Comparison of ENCODE assay signal across 8 cellular contexts in genomic region chr3:30199096-30199734, GRCh38.
DNase-seq lines count a peak whose midpoint lies in the region; TF ChIP-seq lines count a peak whose summit lies in the region.

No MANE protein-coding gene starts in this region.

- H3K79me2 ChIP-seq in parathyroid adenoma, result no peaks in the 10 kb centered on the region

- peaks cover 6% of the 10 kb centered on the region for H3K4me1 ChIP-seq in SJCRH30
- no peaks in the 10 kb centered on the region for H3K4me1 ChIP-seq in parathyroid adenoma

- peaks cover 10% of the 10 kb centered on the region for H3K4me1 Mint-ChIP-seq in type B pancreatic cell (ENCODE audit: unreplicated experiment)

- no peaks in the 10 kb centered on the region for H3K9me3 Mint-ChIP-seq in type B pancreatic cell

- no peak overlapping the region for H3K9ac ChIP-seq in parathyroid adenoma

- H3K27me3 ChIP-seq in SJCRH30 (no peaks in the 10 kb centered on the region), parathyroid adenoma (ENCODE audit: control insufficient read depth, insufficient read depth, low read length) (no peaks in the 10 kb centered on the region)

- H3K4me3 Mint-ChIP-seq in type B pancreatic cell, result no peak overlapping the region

- H3K4me3 ChIP-seq in SJCRH30 (no peak overlapping the region), parathyroid adenoma (ENCODE audit: low read depth, low read length) (no peak overlapping the region)

- H3K36me3 ChIP-seq in SJCRH30 (no peaks in the 10 kb centered on the region), parathyroid adenoma (ENCODE audit: control insufficient read depth, insufficient read depth, low read length) (no peaks in the 10 kb centered on the region)

- H3K36me3 Mint-ChIP-seq in type B pancreatic cell, result no peaks in the 10 kb centered on the region

- H3K4me2 ChIP-seq in parathyroid adenoma (ENCODE audit: low read length), result no peak overlapping the region

- no peak overlapping the region for H2AFZ ChIP-seq in parathyroid adenoma

- H3K27ac Mint-ChIP-seq in type B pancreatic cell, result no peak overlapping the region

- peak; percentile 65 for TF ChIP-seq CTCF in parathyroid adenoma (IDR thresholded peaks at IDR 0.05)
- peak; percentile 96 for TF ChIP-seq CTCF in type B pancreatic cell (conservative IDR thresholded peaks at IDR 0.05)

- H3K9me3 ChIP-seq in SJCRH30 (replicated peaks) (no peaks in the 10 kb centered on the region), parathyroid adenoma (ENCODE audit: control insufficient read depth, low read length) (no peaks in the 10 kb centered on the region)

- no peaks in the 10 kb centered on the region for H3K27me3 Mint-ChIP-seq in type B pancreatic cell

- DNase-seq in NCI-H1105 treated with DMSO at 0.1 percent for 48 hours (lab: John Stamatoyannopoulos, UW) (peak; percentile 38), NCI-H1105 (lab: John Stamatoyannopoulos, UW) (no peak), HT-29 (ENCODE audit: low spot score) (peak; percentile 84), SJCRH30 (peak; percentile 45 to 77), activated gamma-delta T cell treated with Interleukin-2 at 50 U/mL for 16 hours (peak; percentile 63), glomerular endothelial cell (ENCODE audit: extremely low read depth, low read depth, low spot score) (peak; percentile 54), type B pancreatic cell (ENCODE audit: extremely low spot score, unreplicated experiment) (no peak)

- H3K27ac ChIP-seq in SJCRH30 (no peak overlapping the region), parathyroid adenoma (no peak overlapping the region)

Comparison
In these comparisons a context has a peak if more than half of its experiments do, and no peak if none do; other contexts are left out.
1. DNase-seq: peak in NCI-H1105 treated with DMSO at 0.1 percent for 48 hours (single experiment), HT-29 (single experiment), SJCRH30 (2 of 2), activated gamma-delta T cell treated with Interleukin-2 at 50 U/mL for 16 hours (single experiment) and glomerular endothelial cell (single experiment); none in NCI-H1105 (single experiment) and type B pancreatic cell (single experiment).